In genomic region chr1:211683396-211684297, GRCh38 we compare ENCODE assay signal across 20 cellular contexts. TPM values are rescaled to one million over a fixed set of nuclear protein-coding genes. Genes with fewer than 3 reads are reported as not detected.
DNase-seq lines count a peak whose midpoint lies in the region; ATAC-seq and TF ChIP-seq lines count a peak whose summit lies in the region.
"Had no signal": no experiment of that assay in that cellular context is flagged by ENCODE, and none has a peak within 500 bp of the region (broad histone marks: within the 10 kb centered on the region; RNA-seq: fewer than 3 reads in every experiment).

No MANE protein-coding gene starts in this region.

- no peak overlapping the region for H4K5ac ChIP-seq in mesendoderm (ENCODE audit: low read length)

- H3K27ac Mint-ChIP-seq in activated naive CD8-positive, alpha-beta T cell treated with anti-CD3 and anti-CD28 coated beads, Interleukin-2, amount 10 ng/mL, durations not matched to agents 7 days and 5 days = peak overlapping the region; percentile 0
- H3K27ac Mint-ChIP-seq in activated naive CD8-positive, alpha-beta T cell treated with anti-CD3 and anti-CD28 coated beads for 36 hours = no peak overlapping the region
- peak overlapping the region; percentile 92 for H3K27ac Mint-ChIP-seq in central memory CD8-positive, alpha-beta T cell (ENCODE audit: low read depth)
- H3K27ac Mint-ChIP-seq in stimulated activated memory B cell treated with anti-CD40 and anti-IgM and Interleukin-4, amounts not matched to agents 10 μg/mL and 1 μg/mL and 100 μg/mL, for 72 hours = peak overlapping the region; percentile 10

- H3K27me3 ChIP-seq in esophagus squamous epithelium = no peaks in the 10 kb centered on the region
- no peaks in the 10 kb centered on the region for H3K27me3 ChIP-seq in PC-9 (ENCODE audit: insufficient read depth, low read depth)
- no peaks in the 10 kb centered on the region for H3K27me3 ChIP-seq in mesendoderm (ENCODE audit: insufficient read depth, low read length, poor library complexity)
- H3K27me3 ChIP-seq: BLaER1 treated with 17β-estradiol and CSF1 and Interleukin-3, amounts not matched to agents 10 nM and 100 nM; SJSA1 had no signal

- H3F3A ChIP-seq in PC-9 (ENCODE audit: insufficient read depth, low read depth) = no peaks in the 10 kb centered on the region

- H3K4me2 ChIP-seq in PC-9 (no peak overlapping the region), mesendoderm (ENCODE audit: low read length) (no peak overlapping the region)
- H3K4me2 ChIP-seq: BLaER1 treated with 17β-estradiol and CSF1 and Interleukin-3, amounts not matched to agents 10 nM and 100 nM had no signal

- no peak overlapping the region for H3K23ac ChIP-seq in mesendoderm (ENCODE audit: low read length)

- TF ChIP-seq POLR2A in esophagus squamous epithelium (IDR thresholded peaks at IDR 0.05) = no peak

- intact Hi-C loops in esophagus squamous epithelium (cut with DNase I) (no loop called here), PC-9 (cut with micrococcal nuclease; ENCODE audit: unreplicated experiment) (loop anchor here (5.0 to 10.0 kb wide), 2 partner anchors 1101 to 1314 kb away; no protein-coding TSS in a partner anchor)

- POLR2A ChIA-PET in activated naive CD8-positive, alpha-beta T cell treated with anti-CD3 and anti-CD28 coated beads, Interleukin-2, amount 10 ng/mL, durations not matched to agents 7 days and 5 days (lab: Charles Lee) = interaction anchor here (1.0 kb wide), 1 partner anchor 13 kb away, joined by 3 read pairs; no protein-coding TSS in a partner anchor
- POLR2A ChIA-PET in PC-9 (lab: Charles Lee; ENCODE audit: unreplicated experiment) = no interaction called here

- H3K9me2 ChIP-seq in PC-9 (ENCODE audit: insufficient read depth) = no peaks in the 10 kb centered on the region

- H3K4me3 Mint-ChIP-seq in activated naive CD8-positive, alpha-beta T cell treated with anti-CD3 and anti-CD28 coated beads, Interleukin-2, amount 10 ng/mL, durations not matched to agents 7 days and 5 days = no peak overlapping the region
- H3K4me3 Mint-ChIP-seq in activated naive CD8-positive, alpha-beta T cell treated with anti-CD3 and anti-CD28 coated beads for 36 hours = no peak overlapping the region
- no peak overlapping the region for H3K4me3 Mint-ChIP-seq in central memory CD8-positive, alpha-beta T cell
- no peak overlapping the region for H3K4me3 Mint-ChIP-seq in stimulated activated memory B cell treated with anti-CD40 and anti-IgM and Interleukin-4, amounts not matched to agents 10 μg/mL and 1 μg/mL and 100 μg/mL, for 72 hours

- H2AFZ ChIP-seq in PC-9 = no peak overlapping the region

- no peak for ATAC-seq in activated naive CD8-positive, alpha-beta T cell treated with anti-CD3 and anti-CD28 coated beads, Interleukin-2, amount 10 ng/mL, durations not matched to agents 7 days and 5 days (ENCODE audit: low read depth)
- ATAC-seq in central memory CD8-positive, alpha-beta T cell (replicated peaks; ENCODE audit: extremely low read depth, poor library complexity, severe bottlenecking) = no peak
- ATAC-seq in stimulated activated memory B cell treated with anti-CD40 and anti-IgM and Interleukin-4, amounts not matched to agents 10 μg/mL and 1 μg/mL and 100 μg/mL, for 72 hours = no peak

- H2BK15ac ChIP-seq in mesendoderm (replicated peaks; ENCODE audit: low read depth) = no peak overlapping the region

- H3K18ac ChIP-seq in mesendoderm (ENCODE audit: low read length) = no peak overlapping the region

- H3K56ac ChIP-seq in mesendoderm (ENCODE audit: low read length) = no peak overlapping the region

- no peak overlapping the region for H4K8ac ChIP-seq in mesendoderm (ENCODE audit: low read depth, low read length)

- no peak overlapping the region for H2BK5ac ChIP-seq in mesendoderm (ENCODE audit: low read length)

- H4K20me1 ChIP-seq in PC-9 (ENCODE audit: insufficient read depth) = no peaks in the 10 kb centered on the region
- H4K20me1 ChIP-seq: BLaER1 treated with 17β-estradiol and CSF1 and Interleukin-3, amounts not matched to agents 10 nM and 100 nM had no signal

- CTCF ChIA-PET in PC-9 (lab: Charles Lee) = no interaction called here

- no TSS peak for BruUV-seq in PC-9 (replicated peaks; lab: Mats Ljungman, UMichigan)

- WGBS in esophagus squamous epithelium, 2 donors = 74 to 83% methylated on average over 7 to 8 of the region's 8 CpGs
- WGBS in mesendoderm (ENCODE audit: extremely low coverage, insufficient coverage, low lambda C conversion rate) = no CpG with 5 or more reads among the region's 8 CpGs

- no peaks in the 10 kb centered on the region for H3K36me3 Mint-ChIP-seq in activated naive CD8-positive, alpha-beta T cell treated with anti-CD3 and anti-CD28 coated beads, Interleukin-2, amount 10 ng/mL, durations not matched to agents 7 days and 5 days
- no peaks in the 10 kb centered on the region for H3K36me3 Mint-ChIP-seq in activated naive CD8-positive, alpha-beta T cell treated with anti-CD3 and anti-CD28 coated beads for 36 hours
- H3K36me3 Mint-ChIP-seq in central memory CD8-positive, alpha-beta T cell (ENCODE audit: insufficient read depth) = peaks cover 3% of the 10 kb centered on the region
- H3K36me3 Mint-ChIP-seq in stimulated activated memory B cell treated with anti-CD40 and anti-IgM and Interleukin-4, amounts not matched to agents 10 μg/mL and 1 μg/mL and 100 μg/mL, for 72 hours = no peaks in the 10 kb centered on the region

- DNase-seq in activated naive CD8-positive, alpha-beta T cell treated with anti-CD3 and anti-CD28 coated beads, Interleukin-2, amount 10 ng/mL, durations not matched to agents 7 days and 5 days = no peak
- DNase-seq in activated naive CD8-positive, alpha-beta T cell treated with anti-CD3 and anti-CD28 coated beads for 36 hours = no peak
- DNase-seq in NCI-H524 treated with DMSO at 0.1 percent for 48 hours (lab: John Stamatoyannopoulos, UW) = peak; percentile 63
- DNase-seq in central memory CD8-positive, alpha-beta T cell (ENCODE audit: low spot score in 2 of 2) = no peak
- DNase-seq in esophagus squamous epithelium (lab: John Stamatoyannopoulos, UW) = no peak
- no peak for DNase-seq in PC-9
- no peak for DNase-seq in mesendoderm
- DNase-seq: 8988T; HCEC 1CT; KG1; NCI-H2081 treated with DMSO at 0.1 percent for 48 hours; NCI-H2227 treated with DMSO at 0.1 percent for 48 hours; NCI-H526; NK-92 treated with Interleukin-12 subunit alpha and Interleukin-12 subunit beta, amount 100 ng/mL, for 24 hours; SW 1271 had no signal

- peaks cover 20% of the 10 kb centered on the region for H3K4me1 Mint-ChIP-seq in activated naive CD8-positive, alpha-beta T cell treated with anti-CD3 and anti-CD28 coated beads, Interleukin-2, amount 10 ng/mL, durations not matched to agents 7 days and 5 days
- peaks cover 18% of the 10 kb centered on the region for H3K4me1 Mint-ChIP-seq in activated naive CD8-positive, alpha-beta T cell treated with anti-CD3 and anti-CD28 coated beads for 36 hours
- H3K4me1 Mint-ChIP-seq in central memory CD8-positive, alpha-beta T cell = peaks cover 21% of the 10 kb centered on the region
- H3K4me1 Mint-ChIP-seq in stimulated activated memory B cell treated with anti-CD40 and anti-IgM and Interleukin-4, amounts not matched to agents 10 μg/mL and 1 μg/mL and 100 μg/mL, for 72 hours = peaks cover 41% of the 10 kb centered on the region

- H3K36me3 ChIP-seq in esophagus squamous epithelium = no peaks in the 10 kb centered on the region
- H3K36me3 ChIP-seq in PC-9 (ENCODE audit: low read depth) = no peaks in the 10 kb centered on the region
- no peaks in the 10 kb centered on the region for H3K36me3 ChIP-seq in mesendoderm (ENCODE audit: control insufficient read depth, insufficient read depth, low read length)
- H3K36me3 ChIP-seq: BLaER1 treated with 17β-estradiol and CSF1 and Interleukin-3, amounts not matched to agents 10 nM and 100 nM; SJSA1 had no signal

- H3K79me2 ChIP-seq in PC-9 (ENCODE audit: low read depth) (no peaks in the 10 kb centered on the region), mesendoderm (ENCODE audit: control insufficient read depth, insufficient read depth, low read length) (no peaks in the 10 kb centered on the region)

- H3K9ac ChIP-seq in mesendoderm (ENCODE audit: low read length) = no peak overlapping the region
- H3K9ac ChIP-seq: BLaER1 treated with 17β-estradiol and CSF1 and Interleukin-3, amounts not matched to agents 10 nM and 100 nM had no signal

- H3K4me3 ChIP-seq in esophagus squamous epithelium (no peak overlapping the region), PC-9 (no peak overlapping the region), mesendoderm (ENCODE audit: low read length) (no peak overlapping the region)
- H3K4me3 ChIP-seq: BLaER1 treated with 17β-estradiol and CSF1 and Interleukin-3, amounts not matched to agents 10 nM and 100 nM; SJSA1 had no signal

- no peaks in the 10 kb centered on the region for H3K27me3 Mint-ChIP-seq in activated naive CD8-positive, alpha-beta T cell treated with anti-CD3 and anti-CD28 coated beads, Interleukin-2, amount 10 ng/mL, durations not matched to agents 7 days and 5 days
- H3K27me3 Mint-ChIP-seq in activated naive CD8-positive, alpha-beta T cell treated with anti-CD3 and anti-CD28 coated beads for 36 hours = no peaks in the 10 kb centered on the region
- no peaks in the 10 kb centered on the region for H3K27me3 Mint-ChIP-seq in central memory CD8-positive, alpha-beta T cell
- no peaks in the 10 kb centered on the region for H3K27me3 Mint-ChIP-seq in stimulated activated memory B cell treated with anti-CD40 and anti-IgM and Interleukin-4, amounts not matched to agents 10 μg/mL and 1 μg/mL and 100 μg/mL, for 72 hours

- H3K4ac ChIP-seq in mesendoderm (ENCODE audit: low read depth, low read length) = no peak overlapping the region

- H3K27ac ChIP-seq in esophagus squamous epithelium = no peak overlapping the region
- H3K27ac ChIP-seq in PC-9 = no peak overlapping the region
- H3K27ac ChIP-seq in mesendoderm (ENCODE audit: low read depth, low read length) = no peak overlapping the region
- H3K27ac ChIP-seq: BLaER1 treated with 17β-estradiol and CSF1 and Interleukin-3, amounts not matched to agents 10 nM and 100 nM; HL-60; RWPE1; SJSA1 had no signal

- H2BK120ac ChIP-seq in mesendoderm (ENCODE audit: low read depth, low read length) = no peak overlapping the region

- H3K79me1 ChIP-seq in mesendoderm (ENCODE audit: low read length) = no peaks in the 10 kb centered on the region

- H3K4me1 ChIP-seq in esophagus squamous epithelium (peaks cover 0 to 6% (median 0%) of the 10 kb centered on the region in 3 donors), PC-9 (replicated peaks; ENCODE audit: insufficient read depth) (no peaks in the 10 kb centered on the region), mesendoderm (ENCODE audit: control insufficient read depth, low read depth, low read length) (no peaks in the 10 kb centered on the region)

- H3K9me3 ChIP-seq in esophagus squamous epithelium = no peaks in the 10 kb centered on the region
- H3K9me3 ChIP-seq in PC-9 (ENCODE audit: insufficient read depth, low read depth) = no peaks in the 10 kb centered on the region
- H3K9me3 ChIP-seq: BLaER1 treated with 17β-estradiol and CSF1 and Interleukin-3, amounts not matched to agents 10 nM and 100 nM; SJSA1 had no signal

- no peaks in the 10 kb centered on the region for H3K9me3 Mint-ChIP-seq in activated naive CD8-positive, alpha-beta T cell treated with anti-CD3 and anti-CD28 coated beads, Interleukin-2, amount 10 ng/mL, durations not matched to agents 7 days and 5 days
- H3K9me3 Mint-ChIP-seq in activated naive CD8-positive, alpha-beta T cell treated with anti-CD3 and anti-CD28 coated beads for 36 hours = no peaks in the 10 kb centered on the region
- H3K9me3 Mint-ChIP-seq in central memory CD8-positive, alpha-beta T cell = no peaks in the 10 kb centered on the region
- no peaks in the 10 kb centered on the region for H3K9me3 Mint-ChIP-seq in stimulated activated memory B cell treated with anti-CD40 and anti-IgM and Interleukin-4, amounts not matched to agents 10 μg/mL and 1 μg/mL and 100 μg/mL, for 72 hours

- no peak for TF ChIP-seq CTCF in esophagus squamous epithelium (IDR thresholded peaks at IDR 0.05)
- TF ChIP-seq CTCF in PC-9 (conservative IDR thresholded peaks at IDR 0.05) = no peak

- no peak overlapping the region for H2AK5ac ChIP-seq in mesendoderm (ENCODE audit: low read length)

RNA-seq across cellular contexts. Expression of gene NEK2, which starts 8.2 kb away (rescaled TPM):
- 10 to 100 TPM; 31.8 to 32.7 TPM for total RNA-seq in activated naive CD8-positive, alpha-beta T cell treated with anti-CD3 and anti-CD28 coated beads, Interleukin-2, amount 10 ng/mL, durations not matched to agents 7 days and 5 days
- total RNA-seq in activated naive CD8-positive, alpha-beta T cell treated with anti-CD3 and anti-CD28 coated beads for 36 hours = 10 to 100 TPM; 24.2 TPM
- total RNA-seq in esophagus squamous epithelium = 10 to 100 TPM in 1 of 4 donors, 1 to 10 TPM in 3; 2.4 to 11.8 (median 6.5) TPM
- 56.0 and 60.5 TPM in 2 replicates for total RNA-seq in PC-9 (2021)
- 13.0 TPM for polyA plus RNA-seq in mesendoderm (2013, experiment 1 of 2)
- polyA plus RNA-seq in mesendoderm (2013, experiment 2 of 2) = 13.9 TPM
